ENCODE assay signal across 8 cellular contexts in genomic region chr15:41773729-41774061, GRCh38. TPM values are rescaled to one million over a fixed set of nuclear protein-coding genes. Genes with fewer than 3 reads are reported as not detected.
DNase-seq lines count a peak whose midpoint lies in the region; ATAC-seq and TF ChIP-seq lines count a peak whose summit lies in the region.

No MANE protein-coding gene starts in this region.

- peak overlapping the region; percentile 86; the same call in 1 of the 2 replicates for H3K27ac ChIP-seq in BLaER1
- peak overlapping the region; percentile 74 for H3K27ac ChIP-seq in IMR-90 (ENCODE audit: insufficient read depth, low read length)
- H3K27ac ChIP-seq in colonic mucosa: peak overlapping the region; percentile 93

- peak overlapping the region; percentile 73 for H3K56ac ChIP-seq in IMR-90 (ENCODE audit: extremely low read depth, insufficient read depth, low read length)

- H3K9me1 ChIP-seq in IMR-90 (ENCODE audit: insufficient read depth, low read length): peaks cover 10% of the 10 kb centered on the region

- peaks cover 11% of the 10 kb centered on the region; the same call in 1 of the 2 replicates for H3K36me3 ChIP-seq in BLaER1
- H3K36me3 ChIP-seq in IMR-90 (ENCODE audit: control insufficient read depth, insufficient read depth, low read length): no peaks in the 10 kb centered on the region
- H3K36me3 ChIP-seq in colonic mucosa: no peaks in the 10 kb centered on the region

- no TSS peak for BruUV-seq in IMR-90 (replicated peaks; lab: Mats Ljungman, UMichigan)

- H4K91ac ChIP-seq in IMR-90 (ENCODE audit: insufficient read depth, low read depth, low read length): peak overlapping the region; percentile 71

- 0 out of 2 replicates have a peak overlapping the region, but pooled peaks have one; percentile 9 for H3K18ac ChIP-seq in IMR-90 (ENCODE audit: low read depth, low read length)

- 0 out of 3 replicates have a peak overlapping the region, but pooled peaks have one; percentile 17 for H2BK15ac ChIP-seq in IMR-90 (ENCODE audit: low read depth, low read length)

- H2AK5ac ChIP-seq in IMR-90 (ENCODE audit: low read depth, low read length): peak overlapping the region; percentile 71

- H2BK5ac ChIP-seq in IMR-90 (ENCODE audit: low read depth, low read length, poor library complexity, severe bottlenecking): peak overlapping the region; percentile 49

- H3K27me3 ChIP-seq in BLaER1 (no peaks in the 10 kb centered on the region), IMR-90 (ENCODE audit: control insufficient read depth, insufficient read depth, low read length) (no peaks in the 10 kb centered on the region), colonic mucosa (no peaks in the 10 kb centered on the region)

- POLR2A ChIA-PET in IMR-90 (lab: Charles Lee; ENCODE audit: unreplicated experiment): interaction anchor here (1.0 kb wide), 1 partner anchor 23 kb away, joined by 3 read pairs; no protein-coding TSS in a partner anchor
- POLR2A ChIA-PET in naive thymus-derived CD8-positive, alpha-beta T cell (lab: Charles Lee): interaction anchor here (0.5 to 3.7 kb wide), 21 partner anchors 9 to 414 kb away, joined by 3 to 37 read pairs (median 4); partner anchors contain the start of genes JMJD7 and MGA

- peak overlapping the region; percentile 86 to 97 (median 96) for H3K27ac Mint-ChIP-seq in naive thymus-derived CD8-positive, alpha-beta T cell

- H3K4me3 Mint-ChIP-seq in naive thymus-derived CD8-positive, alpha-beta T cell: peak overlapping the region; percentile 90 to 99 (median 96)

- peak overlapping the region; percentile 9 to 68 for H4K8ac ChIP-seq in IMR-90 (ENCODE audit: low read depth in 2 of 2, low read length in 2 of 2)

- WGBS in IMR-90 (ENCODE audit: extremely low coverage in 2 of 2, insufficient read length in 1 of 2), 2 experiments: 28% methylated on average over 2 of the region's 7 CpGs; no CpG with 5 or more reads in 1 of the 2 experiments

- peaks cover 18 to 48% of the 10 kb centered on the region in 2 experiments; a peak in 3 of 4 replicates for H3K79me1 ChIP-seq in IMR-90 (ENCODE audit: low read depth in 1 of 2, low read length in 2 of 2)

- intact Hi-C loops in IMR-90 (cut with micrococcal nuclease) (loop anchor here (1.0 to 10.0 kb wide), 5 partner anchors 23 to 217 kb away; partner anchors contain the start of gene JMJD7), colonic mucosa (cut with DNase I) (loop anchor here (5.0 kb wide), 2 partner anchors 39 to 129 kb away; no protein-coding TSS in a partner anchor)

- peak overlapping the region; percentile 40; the same call in 1 of the 2 replicates for H2BK20ac ChIP-seq in IMR-90 (ENCODE audit: low read depth, low read length)

- peak overlapping the region; percentile 81 for H3K4me3 ChIP-seq in BLaER1
- H3K4me3 ChIP-seq in IMR-90 (ENCODE audit: insufficient read depth, low read depth, low read length): peak overlapping the region; percentile 80
- peak overlapping the region; percentile 71 for H3K4me3 ChIP-seq in colonic mucosa

- ATAC-seq in IMR-90 (ENCODE audit: low read depth) (no peak), esophagus mucosa (no peak)
- ATAC-seq in naive thymus-derived CD8-positive, alpha-beta T cell: no peak

- H4K20me1 ChIP-seq in BLaER1 (peaks cover 35% of the 10 kb centered on the region), IMR-90 (ENCODE audit: insufficient read depth, low read length) (peaks cover 24% of the 10 kb centered on the region)

- peak overlapping the region; percentile 82 for H2AK9ac ChIP-seq in IMR-90 (replicated peaks; ENCODE audit: low read depth, low read length, poor library complexity)

- no peaks in the 10 kb centered on the region for H3K9me3 ChIP-seq in BLaER1
- no peaks in the 10 kb centered on the region for H3K9me3 ChIP-seq in IMR-90 (ENCODE audit: control insufficient read depth, insufficient read depth, low read length)
- H3K9me3 ChIP-seq in colonic mucosa: no peaks in the 10 kb centered on the region

- peak overlapping the region; percentile 96 for H2AFZ ChIP-seq in IMR-90 (replicated peaks; ENCODE audit: low read length, poor library complexity)

- TF ChIP-seq CTCF in IMR-90 (conservative IDR thresholded peaks at IDR 0.05; ENCODE audit: low read depth, low read length) (no peak), colonic mucosa (IDR thresholded peaks at IDR 0.05) (no peak)

- DNase-seq in IMR-90 (no peak), colonic mucosa (no peak), NCI-H82 (lab: John Stamatoyannopoulos, UW) (no peak), CD1c-positive myeloid dendritic cell (ENCODE audit: extremely low spot score) (no peak), SHP77 (lab: John Stamatoyannopoulos, UW) (no peak)
- no peak for DNase-seq in naive thymus-derived CD8-positive, alpha-beta T cell

- H3K4me2 ChIP-seq in BLaER1: peak overlapping the region; percentile 93
- peak overlapping the region; percentile 82 for H3K4me2 ChIP-seq in IMR-90 (ENCODE audit: low read depth, low read length)

- dilution Hi-C loops in IMR-90 (cut with HindIII; ENCODE audit: low sequenced_read_pairs, unreplicated experiment): no loop called here

- in situ Hi-C loops in IMR-90 (cut with MboI; ENCODE audit: low sequenced_read_pairs): loop anchor here (5.0 kb wide), 1 partner anchor 39 kb away; no protein-coding TSS in a partner anchor

- CTCF ChIA-PET in IMR-90 (lab: Yijun Ruan, JAX): interaction anchor here (0.7 to 3.5 kb wide), 17 partner anchors 11 to 308 kb away, joined by 3 to 54 read pairs (median 4); partner anchors contain the start of gene RPAP1

- no peak for TF ChIP-seq POLR2A in IMR-90 (IDR thresholded peaks at IDR 0.05; ENCODE audit: low read depth, low read length)

- H3K4me1 ChIP-seq in BLaER1 (peaks cover 51% of the 10 kb centered on the region), IMR-90 (ENCODE audit: control insufficient read depth, insufficient read depth, low read length) (peaks cover 13% of the 10 kb centered on the region), colonic mucosa (peaks cover 11% of the 10 kb centered on the region)

- H3K4me1 Mint-ChIP-seq in naive thymus-derived CD8-positive, alpha-beta T cell: peaks cover 29 to 59% (median 55%) of the 10 kb centered on the region in 4 donors

- H3K23ac ChIP-seq in IMR-90 (ENCODE audit: low read depth, low read length): peak overlapping the region; percentile 75

- H3K36me3 Mint-ChIP-seq in naive thymus-derived CD8-positive, alpha-beta T cell: peaks cover 0 to 11% (median 2%) of the 10 kb centered on the region in 3 donors

- H3K4ac ChIP-seq in IMR-90 (ENCODE audit: low read depth, low read length): peak overlapping the region; percentile 76

- H3K9ac ChIP-seq in BLaER1: peak overlapping the region; percentile 88; the same call in 1 of the 2 replicates
- H3K9ac ChIP-seq in IMR-90 (ENCODE audit: low read depth, low read length): peak overlapping the region; percentile 70
- peak overlapping the region; percentile 36 to 44 for H3K9ac ChIP-seq in colonic mucosa (ENCODE audit: low read depth in 2 of 2, low read length in 2 of 2)

- peak overlapping the region; percentile 14; the same call in 1 of the 2 replicates for H4K5ac ChIP-seq in IMR-90 (ENCODE audit: low read depth, low read length)

- H3K14ac ChIP-seq in IMR-90 (replicated peaks; ENCODE audit: low read depth, low read length): peak overlapping the region; percentile 82

- no peaks in the 10 kb centered on the region for H3K27me3 Mint-ChIP-seq in naive thymus-derived CD8-positive, alpha-beta T cell

- H3K9me3 Mint-ChIP-seq in naive thymus-derived CD8-positive, alpha-beta T cell: no peaks in the 10 kb centered on the region

- H2BK120ac ChIP-seq in IMR-90 (ENCODE audit: low read depth, low read length): peak overlapping the region; percentile 26; the same call in 1 of the 2 replicates

- no peak for TF ChIP-seq RAD21 in IMR-90 (IDR thresholded peaks at IDR 0.05; ENCODE audit: low read length)

TF ChIP-seq in IMR-90, 13 proteins besides CTCF, POLR2A, EP300 and RAD21:
- TF ChIP-seq CHD1 (IDR thresholded peaks at IDR 0.05; ENCODE audit: low read depth, low read length) (no peak), MXI1 (IDR thresholded peaks at IDR 0.05; ENCODE audit: borderline replicate concordance, low read depth, low read length) (no peak), NFE2L2 (IDR thresholded peaks at IDR 0.05; ENCODE audit: low read depth, low read length) (no peak), MAZ (IDR thresholded peaks at IDR 0.05; ENCODE audit: borderline replicate concordance, low read depth, low read length) (no peak)
TF ChIP-seq in IMR-90: peak in this region for 0.

RNA-seq across cellular contexts. Expression of gene MAPKBP1, which starts 0.6 kb away (rescaled TPM):
- total RNA-seq in IMR-90 (2012; rRNA removed) (10.3 and 12.5 TPM in 2 replicates), colonic mucosa (10 to 100 TPM in 1 of 2 donors, 1 to 10 TPM in 1; 9.0 to 14.6 TPM), esophagus mucosa (26.1 TPM)
- polyA plus RNA-seq in IMR-90 (2012; rRNA removed): 14.7 and 15.3 TPM in 2 replicates
- 4.8 and 6.1 TPM in 2 replicates for polyA plus RNA-seq in IMR-90 (2012; cell fraction: cytosol; rRNA removed)
- 40.6 and 67.6 TPM in 2 replicates for polyA plus RNA-seq in IMR-90 (2012; cell fraction: nucleus; rRNA removed; ENCODE audit: low replicate concordance)
- 10 to 100 TPM; 36.0 to 39.8 TPM for total RNA-seq in naive thymus-derived CD8-positive, alpha-beta T cell
- polyA plus RNA-seq in naive thymus-derived CD8-positive, alpha-beta T cell: 1 to 10 TPM; 1.5 to 4.0 (median 2.4) TPM

RNA-seq across cellular contexts. Expression of gene JMJD7, which starts 54.2 kb away (rescaled TPM):
- total RNA-seq in IMR-90 (2012; rRNA removed): 3.6 and 5.0 TPM in 2 replicates
- 6.3 and 8.1 TPM in 2 replicates for polyA plus RNA-seq in IMR-90 (2012; rRNA removed)
- 7.9 and 8.2 TPM in 2 replicates for polyA plus RNA-seq in IMR-90 (2012; cell fraction: cytosol; rRNA removed)
- polyA plus RNA-seq in IMR-90 (2012; cell fraction: nucleus; rRNA removed; ENCODE audit: low replicate concordance): 12.6 and 22.4 TPM in 2 replicates
- 10 to 100 TPM in 1 of 2 donors, 1 to 10 TPM in 1; 7.8 to 11.8 TPM for total RNA-seq in colonic mucosa
- total RNA-seq in naive thymus-derived CD8-positive, alpha-beta T cell: 10 to 100 TPM; 60.2 to 81.4 TPM
- 10 to 100 TPM; 19.1 to 22.6 (median 20.8) TPM for polyA plus RNA-seq in naive thymus-derived CD8-positive, alpha-beta T cell
- total RNA-seq in esophagus mucosa: 35.4 TPM
